Comparison of ENCODE assay signal across 2 cellular contexts in genomic region chr19:11123076-11123567, GRCh38.
TF ChIP-seq lines count a peak whose summit lies in the region.

No MANE protein-coding gene starts in this region.

TF ChIP-seq in HepG2, 621 proteins besides CTCF, POLR2A, EP300 and RAD21:
- no peak for TF ChIP-seq ERF (CRISPR knock-in tag; IDR thresholded peaks at IDR 0.05)
- no peak for TF ChIP-seq ZNF691 (CRISPR knock-in tag; IDR thresholded peaks at IDR 0.05; ENCODE audit: borderline replicate concordance, low read depth)
- TF ChIP-seq NRL (CRISPR knock-in tag; IDR thresholded peaks at IDR 0.05; ENCODE audit: borderline replicate concordance): no peak
- no peak for TF ChIP-seq SAP130 (CRISPR knock-in tag; IDR thresholded peaks at IDR 0.05; ENCODE audit: low read depth)
- peak; percentile 91 for TF ChIP-seq RBM22 (optimal IDR thresholded peaks at IDR 0.05; ENCODE audit: low read length)
- peak; percentile 80 for TF ChIP-seq ZNF629 (CRISPR knock-in tag; conservative IDR thresholded peaks at IDR 0.05)
TF ChIP-seq in HepG2: peak in this region for 2.

TF ChIP-seq in WTC11, 78 proteins besides CTCF, POLR2A, EP300 and RAD21:
- TF ChIP-seq ZNF263 (CRISPR knock-in tag; IDR thresholded peaks at IDR 0.05; ENCODE audit: low read depth): no peak
- no peak for TF ChIP-seq ZBTB21 (CRISPR knock-in tag; IDR thresholded peaks at IDR 0.05; ENCODE audit: borderline replicate concordance)
- no peak for TF ChIP-seq IRF1 (CRISPR knock-in tag; IDR thresholded peaks at IDR 0.05)
- no peak for TF ChIP-seq TEAD4 (CRISPR knock-in tag; IDR thresholded peaks at IDR 0.05)
- TF ChIP-seq ELF4 (CRISPR knock-in tag; IDR thresholded peaks at IDR 0.05; ENCODE audit: low read depth): no peak
- no peak for TF ChIP-seq TEAD1 (CRISPR knock-in tag; IDR thresholded peaks at IDR 0.05)
- TF ChIP-seq AR (CRISPR knock-in tag; IDR thresholded peaks at IDR 0.05): no peak
- no peak for TF ChIP-seq GABPB1 (CRISPR knock-in tag; IDR thresholded peaks at IDR 0.05)
- no peak for TF ChIP-seq SOX15 (CRISPR knock-in tag; IDR thresholded peaks at IDR 0.05)
- TF ChIP-seq SP1 (CRISPR knock-in tag; conservative IDR thresholded peaks at IDR 0.05): no peak
- TF ChIP-seq ESRRA (CRISPR knock-in tag; IDR thresholded peaks at IDR 0.05; ENCODE audit: borderline replicate concordance): no peak
- TF ChIP-seq ZSCAN18 (CRISPR knock-in tag; IDR thresholded peaks at IDR 0.05): no peak
- no peak for TF ChIP-seq IRF2 (CRISPR knock-in tag; IDR thresholded peaks at IDR 0.05; ENCODE audit: borderline replicate concordance, low read depth)
- TF ChIP-seq GTF2I (CRISPR knock-in tag; conservative IDR thresholded peaks at IDR 0.05): no peak
